Comparison of ENCODE assay signal across 9 cellular contexts in genomic region chr3:36908647-36909180, GRCh38. TPM values are rescaled to one million over a fixed set of nuclear protein-coding genes. Genes with fewer than 3 reads are reported as not detected.
DNase-seq lines count a peak whose midpoint lies in the region; ATAC-seq, FAIRE-seq and TF ChIP-seq lines count a peak whose summit lies in the region.
"Had no signal": no experiment of that assay in that cellular context is flagged by ENCODE, and none has a peak within 500 bp of the region (broad histone marks: within the 10 kb centered on the region; RNA-seq: fewer than 3 reads in every experiment).

No MANE protein-coding gene starts in this region.

- H3K4me1 Mint-ChIP-seq in activated CD8-positive, alpha-beta memory T cell treated with anti-CD3 and anti-CD28 coated beads, Interleukin-2, amount 10 ng/mL, durations not matched to agents 7 days and 5 days = peaks cover 60% of the 10 kb centered on the region
- peaks cover 51% of the 10 kb centered on the region for H3K4me1 Mint-ChIP-seq in activated T-helper 2 cell treated with anti-CD3 and anti-CD28 coated beads, Interferon-gamma antibody, Interleukin-2, Interleukin-4, amounts not matched to agents 10 μg/mL and 5 μg/mL and 100 μg/mL, durations not matched to agents 14 hours and 24 hours and 36 hours (ENCODE audit: low read depth)

- peak overlapping the region; percentile 88 to 98 for H3K27ac ChIP-seq in left lung
- H3K27ac ChIP-seq in thoracic aorta = peak overlapping the region in 1 of 2 donors; percentile 59
- H3K27ac ChIP-seq: C4-2B had no signal

- H3K4me1 ChIP-seq in left lung = peaks cover 10 to 66% of the 10 kb centered on the region in 2 donors
- peaks cover 8 to 14% of the 10 kb centered on the region in 2 donors for H3K4me1 ChIP-seq in thoracic aorta (ENCODE audit: control insufficient read depth in 1 of 2, low read depth in 2 of 2)

- peak overlapping the region; percentile 40 to 55 for H3K4me3 ChIP-seq in left lung
- H3K4me3 ChIP-seq in thoracic aorta = peak overlapping the region; percentile 71

- H3K36me3 ChIP-seq in left lung = no peaks in the 10 kb centered on the region
- no peaks in the 10 kb centered on the region for H3K36me3 ChIP-seq in thoracic aorta

- intact Hi-C loops in activated T-helper 2 cell treated with anti-CD3 and anti-CD28 coated beads, Interferon-gamma antibody, Interleukin-2, Interleukin-4, amounts not matched to agents 10 μg/mL and 5 μg/mL and 100 μg/mL, durations not matched to agents 14 hours and 24 hours and 36 hours (cut with micrococcal nuclease) = loop anchor here (1.0 to 5.0 kb wide), 3 partner anchors 32 to 409 kb away; no protein-coding TSS in a partner anchor
- intact Hi-C loops in left lung (cut with DNase I) = no loop called here

- no peak for FAIRE-seq in frontal cortex (lab: Jason Lieb, UNC)

- H3K9me3 Mint-ChIP-seq in activated CD8-positive, alpha-beta memory T cell treated with anti-CD3 and anti-CD28 coated beads, Interleukin-2, amount 10 ng/mL, durations not matched to agents 7 days and 5 days (ENCODE audit: low read depth) = no peaks in the 10 kb centered on the region
- H3K9me3 Mint-ChIP-seq in activated T-helper 2 cell treated with anti-CD3 and anti-CD28 coated beads, Interferon-gamma antibody, Interleukin-2, Interleukin-4, amounts not matched to agents 10 μg/mL and 5 μg/mL and 100 μg/mL, durations not matched to agents 14 hours and 24 hours and 36 hours = no peaks in the 10 kb centered on the region

- H3K9me3 ChIP-seq in left lung (no peaks in the 10 kb centered on the region), thoracic aorta (no peaks in the 10 kb centered on the region)

- no peaks in the 10 kb centered on the region for H3K27me3 ChIP-seq in left lung
- H3K27me3 ChIP-seq in thoracic aorta (replicated peaks; ENCODE audit: insufficient read depth) = no peaks in the 10 kb centered on the region

- ATAC-seq in activated CD8-positive, alpha-beta memory T cell treated with anti-CD3 and anti-CD28 coated beads, Interleukin-2, amount 10 ng/mL, durations not matched to agents 7 days and 5 days = no peak
- ATAC-seq in left lung (no peak), thoracic aorta (ENCODE audit: insufficient number of reproducible peaks, low FRiP score, low read depth) (peak; percentile 8), HG02798 (IDR thresholded peaks at IDR 0.05; ENCODE audit: poor library complexity, unreplicated experiment) (no peak)

- peaks cover 13% of the 10 kb centered on the region for H3K36me3 Mint-ChIP-seq in activated CD8-positive, alpha-beta memory T cell treated with anti-CD3 and anti-CD28 coated beads, Interleukin-2, amount 10 ng/mL, durations not matched to agents 7 days and 5 days
- H3K36me3 Mint-ChIP-seq in activated T-helper 2 cell treated with anti-CD3 and anti-CD28 coated beads, Interferon-gamma antibody, Interleukin-2, Interleukin-4, amounts not matched to agents 10 μg/mL and 5 μg/mL and 100 μg/mL, durations not matched to agents 14 hours and 24 hours and 36 hours (ENCODE audit: low read depth) = no peaks in the 10 kb centered on the region

- peak overlapping the region; percentile 94 for H3K27ac Mint-ChIP-seq in activated CD8-positive, alpha-beta memory T cell treated with anti-CD3 and anti-CD28 coated beads, Interleukin-2, amount 10 ng/mL, durations not matched to agents 7 days and 5 days
- H3K27ac Mint-ChIP-seq in activated T-helper 2 cell treated with anti-CD3 and anti-CD28 coated beads, Interferon-gamma antibody, Interleukin-2, Interleukin-4, amounts not matched to agents 10 μg/mL and 5 μg/mL and 100 μg/mL, durations not matched to agents 14 hours and 24 hours and 36 hours = no peak overlapping the region

- no peak for TF ChIP-seq CTCF in left lung (IDR thresholded peaks at IDR 0.05)
- TF ChIP-seq CTCF in thoracic aorta (IDR thresholded peaks at IDR 0.05) = no peak

- H3K27me3 Mint-ChIP-seq in activated CD8-positive, alpha-beta memory T cell treated with anti-CD3 and anti-CD28 coated beads, Interleukin-2, amount 10 ng/mL, durations not matched to agents 7 days and 5 days = no peaks in the 10 kb centered on the region
- no peaks in the 10 kb centered on the region for H3K27me3 Mint-ChIP-seq in activated T-helper 2 cell treated with anti-CD3 and anti-CD28 coated beads, Interferon-gamma antibody, Interleukin-2, Interleukin-4, amounts not matched to agents 10 μg/mL and 5 μg/mL and 100 μg/mL, durations not matched to agents 14 hours and 24 hours and 36 hours (ENCODE audit: low read depth)

- peak overlapping the region; percentile 87 for H3K4me3 Mint-ChIP-seq in activated CD8-positive, alpha-beta memory T cell treated with anti-CD3 and anti-CD28 coated beads, Interleukin-2, amount 10 ng/mL, durations not matched to agents 7 days and 5 days
- peak overlapping the region; percentile 82 for H3K4me3 Mint-ChIP-seq in activated T-helper 2 cell treated with anti-CD3 and anti-CD28 coated beads, Interferon-gamma antibody, Interleukin-2, Interleukin-4, amounts not matched to agents 10 μg/mL and 5 μg/mL and 100 μg/mL, durations not matched to agents 14 hours and 24 hours and 36 hours (ENCODE audit: low read depth)

- DNase-seq in activated CD8-positive, alpha-beta memory T cell treated with anti-CD3 and anti-CD28 coated beads, Interleukin-2, amount 10 ng/mL, durations not matched to agents 7 days and 5 days = no peak
- no peak for DNase-seq in activated CD8-positive, alpha-beta memory T cell treated with anti-CD3 and anti-CD28 coated beads for 24 hours
- DNase-seq in activated T-helper 2 cell treated with anti-CD3 and anti-CD28 coated beads, Interferon-gamma antibody, Interleukin-2, Interleukin-4, amounts not matched to agents 10 μg/mL and 5 μg/mL and 100 μg/mL, durations not matched to agents 14 hours and 24 hours and 36 hours (ENCODE audit: low spot score) = no peak
- DNase-seq in left lung (no peak), thoracic aorta (ENCODE audit: low spot score) (no peak), frontal cortex (ENCODE audit: low spot score in 2 of 2) (no peak), DMS153 treated with DMSO at 0.1 percent for 48 hours (lab: John Stamatoyannopoulos, UW; ENCODE audit: unreplicated experiment) (no peak)

- CTCF ChIA-PET in activated CD8-positive, alpha-beta memory T cell treated with anti-CD3 and anti-CD28 coated beads, Interleukin-2, amount 10 ng/mL, durations not matched to agents 7 days and 5 days (lab: Charles Lee) = interaction anchor here (0.8 to 7.8 kb wide), 4 partner anchors 16 to 82 kb away, joined by 3 to 65 read pairs (median 6); no protein-coding TSS in a partner anchor

RNA-seq across cellular contexts. Expression of gene TRANK1, which starts 36.1 kb away (rescaled TPM):
- 10 to 100 TPM; 41.8 to 84.3 TPM for total RNA-seq in activated CD8-positive, alpha-beta memory T cell treated with anti-CD3 and anti-CD28 coated beads, Interleukin-2, amount 10 ng/mL, durations not matched to agents 7 days and 5 days
- total RNA-seq in activated T-helper 2 cell treated with anti-CD3 and anti-CD28 coated beads, Interferon-gamma antibody, Interleukin-2, Interleukin-4, amounts not matched to agents 10 μg/mL and 5 μg/mL and 100 μg/mL, durations not matched to agents 14 hours and 24 hours and 36 hours = 1.1 and 1.8 TPM in 2 replicates
- 10 to 100 TPM; 24.2 to 26.6 TPM for total RNA-seq in left lung
- total RNA-seq in thoracic aorta = 10 to 100 TPM; 21.3 to 31.6 TPM
- 9.0 TPM for total RNA-seq in frontal cortex
